Comparison of ENCODE assay signal across 23 cellular contexts in the genomic region with DNA sequence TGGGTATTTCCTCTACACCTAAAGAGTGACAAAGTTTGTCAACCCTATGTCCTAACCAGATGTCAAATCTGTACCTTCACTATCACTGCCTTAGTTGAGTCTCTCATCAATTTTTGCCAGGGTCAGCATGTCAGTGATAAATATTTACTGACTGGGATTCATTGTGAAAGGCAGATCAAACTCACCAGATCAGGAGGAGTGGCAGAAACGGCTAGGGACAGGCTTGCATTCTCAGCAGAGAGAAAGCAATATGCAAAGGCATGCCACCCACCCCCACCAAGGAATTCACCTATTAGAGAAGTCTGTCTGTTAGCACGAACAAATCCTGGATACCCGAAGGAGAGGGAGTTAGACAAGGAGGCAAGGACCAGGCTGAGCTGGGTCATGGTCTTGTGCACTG.
DNase-seq lines count a peak whose midpoint lies in the region; ATAC-seq and TF ChIP-seq lines count a peak whose summit lies in the region.
"Had no signal": no experiment of that assay in that cellular context is flagged by ENCODE, and none has a peak within 500 bp of the region (broad histone marks: within the 10 kb centered on the region; RNA-seq: fewer than 3 reads in every experiment).

No MANE protein-coding gene starts in this region.

- no peak for DNase-seq in activated naive CD4-positive, alpha-beta T cell treated with anti-CD3 and anti-CD28 coated beads, Interleukin-2, amount 50 U/mL, for 72 hours (ENCODE audit: low spot score in 2 of 2)
- no peak for DNase-seq in activated naive CD4-positive, alpha-beta T cell treated with anti-CD3 and anti-CD28 coated beads, Interleukin-2, amount 50 U/mL, for 16 hours
- DNase-seq in T-helper 17 cell (no peak), iPS-NIHi7 (ENCODE audit: extremely low spot score) (peak; percentile 66), testis (no peak)
- no peak for DNase-seq in stimulated activated naive B cell treated with anti-CD40 and anti-IgM and Interleukin-4, amounts not matched to agents 10 μg/mL and 1 μg/mL and 100 μg/mL, for 72 hours
- DNase-seq in stimulated activated CD4-positive, alpha-beta T cell treated with anti-CD3 and anti-CD28 coated beads, Interleukin-2, amount 100 ng/mL, for 48 hours, result no peak
- DNase-seq: activated CD4-positive, alpha-beta memory T cell treated with anti-CD3 and anti-CD28 coated beads for 36 hours; activated gamma-delta T cell; activated T-cell treated with anti-CD3 and anti-CD28 coated beads for 4 hours; AML-193; effector memory CD8-positive, alpha-beta T cell; esophagus squamous epithelium; HCEC 1CT; lower lobe of right lung; NCI-H1105; NCI-H2029 treated with DMSO at 0.1 percent for 48 hours; NCI-H446 treated with DMSO at 0.1 percent for 48 hours; stimulated activated CD8-positive, alpha-beta memory T cell treated with anti-CD3 and anti-CD28 coated beads, Interleukin-4, amount 100 ng/mL, for 48 hours; T-helper 9 cell had no signal

- H3K36me3 ChIP-seq in testis (ENCODE audit: low read depth, missing control alignments), result no peaks in the 10 kb centered on the region
- H3K36me3 ChIP-seq: breast epithelium had no signal

- peaks cover 11% of the 10 kb centered on the region for H3K4me1 Mint-ChIP-seq in T-helper 17 cell
- no peaks in the 10 kb centered on the region for H3K4me1 Mint-ChIP-seq in stimulated activated naive B cell treated with anti-CD40 and anti-IgM and Interleukin-4, amounts not matched to agents 10 μg/mL and 1 μg/mL and 100 μg/mL, for 72 hours

- TF ChIP-seq POLR2A in testis (IDR thresholded peaks at IDR 0.05), result no peak

- peaks cover 1 to 34% of the 10 kb centered on the region in 2 donors for H3K36me3 Mint-ChIP-seq in activated naive CD4-positive, alpha-beta T cell treated with anti-CD3 and anti-CD28 coated beads, Interleukin-2, amount 50 U/mL, for 72 hours
- peaks cover 1% of the 10 kb centered on the region for H3K36me3 Mint-ChIP-seq in T-helper 17 cell (ENCODE audit: low read depth)
- peaks cover 17 to 40% of the 10 kb centered on the region in 2 donors for H3K36me3 Mint-ChIP-seq in stimulated activated naive B cell treated with anti-CD40 and anti-IgM and Interleukin-4, amounts not matched to agents 10 μg/mL and 1 μg/mL and 100 μg/mL, for 72 hours

- H3K27me3 ChIP-seq in testis, result no peaks in the 10 kb centered on the region
- H3K27me3 ChIP-seq: breast epithelium, esophagus squamous epithelium had no signal

- H3K9me3 ChIP-seq in T-helper 17 cell (ENCODE audit: control insufficient read depth, low read length, poor library complexity, severe bottlenecking) (no peaks in the 10 kb centered on the region), testis (no peaks in the 10 kb centered on the region)
- H3K9me3 ChIP-seq: breast epithelium, lower lobe of right lung had no signal

- TF ChIP-seq CTCF in testis (IDR thresholded peaks at IDR 0.05), result no peak

- intact Hi-C loops in testis (cut with DNase I; ENCODE audit: low total_unique reads), result no loop called here

- no peak for ATAC-seq in activated naive CD4-positive, alpha-beta T cell treated with anti-CD3 and anti-CD28 coated beads, Interleukin-2, amount 50 U/mL, for 72 hours
- no peak for ATAC-seq in T-helper 17 cell
- ATAC-seq in stimulated activated naive B cell treated with anti-CD40 and anti-IgM and Interleukin-4, amounts not matched to agents 10 μg/mL and 1 μg/mL and 100 μg/mL, for 72 hours (replicated peaks), result no peak
- no peak for ATAC-seq in esophagus mucosa
- ATAC-seq: effector memory CD8-positive, alpha-beta T cell; lower lobe of right lung had no signal

- peak overlapping the region; percentile 5 to 42 for H3K27ac Mint-ChIP-seq in activated naive CD4-positive, alpha-beta T cell treated with anti-CD3 and anti-CD28 coated beads, Interleukin-2, amount 50 U/mL, for 72 hours
- H3K27ac Mint-ChIP-seq in T-helper 17 cell, result peak overlapping the region; percentile 49
- peak overlapping the region; percentile 9 for H3K27ac Mint-ChIP-seq in stimulated activated naive B cell treated with anti-CD40 and anti-IgM and Interleukin-4, amounts not matched to agents 10 μg/mL and 1 μg/mL and 100 μg/mL, for 72 hours
- H3K27ac Mint-ChIP-seq: activated CD4-positive, alpha-beta memory T cell treated with anti-CD3 and anti-CD28 coated beads for 36 hours had no signal

- no peak overlapping the region for H3K27ac ChIP-seq in testis
- H3K27ac ChIP-seq: breast epithelium, coronary artery, esophagus squamous epithelium, lower lobe of right lung had no signal

- no peaks in the 10 kb centered on the region for H3K9me3 Mint-ChIP-seq in activated naive CD4-positive, alpha-beta T cell treated with anti-CD3 and anti-CD28 coated beads, Interleukin-2, amount 50 U/mL, for 72 hours
- H3K9me3 Mint-ChIP-seq in stimulated activated naive B cell treated with anti-CD40 and anti-IgM and Interleukin-4, amounts not matched to agents 10 μg/mL and 1 μg/mL and 100 μg/mL, for 72 hours, result no peaks in the 10 kb centered on the region
- H3K9me3 Mint-ChIP-seq: activated CD4-positive, alpha-beta memory T cell treated with anti-CD3 and anti-CD28 coated beads for 36 hours; effector memory CD8-positive, alpha-beta T cell had no signal

- no peak overlapping the region for H3K4me3 Mint-ChIP-seq in T-helper 17 cell
- H3K4me3 Mint-ChIP-seq in stimulated activated naive B cell treated with anti-CD40 and anti-IgM and Interleukin-4, amounts not matched to agents 10 μg/mL and 1 μg/mL and 100 μg/mL, for 72 hours, result no peak overlapping the region
- H3K4me3 Mint-ChIP-seq: activated CD4-positive, alpha-beta memory T cell treated with anti-CD3 and anti-CD28 coated beads for 36 hours; effector memory CD8-positive, alpha-beta T cell had no signal

- no peaks in the 10 kb centered on the region for H3K4me1 ChIP-seq in testis
- H3K4me1 ChIP-seq: breast epithelium had no signal

- H3K4me3 ChIP-seq in testis, result no peak overlapping the region
- H3K4me3 ChIP-seq: breast epithelium, coronary artery, esophagus squamous epithelium, lower lobe of right lung had no signal

- WGBS in testis, 2 donors, result 68 to 87% methylated on average over 3 of the region's 3 CpGs

- no peaks in the 10 kb centered on the region for H3K27me3 Mint-ChIP-seq in T-helper 17 cell
- no peaks in the 10 kb centered on the region for H3K27me3 Mint-ChIP-seq in stimulated activated naive B cell treated with anti-CD40 and anti-IgM and Interleukin-4, amounts not matched to agents 10 μg/mL and 1 μg/mL and 100 μg/mL, for 72 hours
- H3K27me3 Mint-ChIP-seq: activated CD4-positive, alpha-beta memory T cell treated with anti-CD3 and anti-CD28 coated beads for 36 hours; effector memory CD8-positive, alpha-beta T cell had no signal
